ENCODE assay signal across 9 cellular contexts in the genomic region with DNA sequence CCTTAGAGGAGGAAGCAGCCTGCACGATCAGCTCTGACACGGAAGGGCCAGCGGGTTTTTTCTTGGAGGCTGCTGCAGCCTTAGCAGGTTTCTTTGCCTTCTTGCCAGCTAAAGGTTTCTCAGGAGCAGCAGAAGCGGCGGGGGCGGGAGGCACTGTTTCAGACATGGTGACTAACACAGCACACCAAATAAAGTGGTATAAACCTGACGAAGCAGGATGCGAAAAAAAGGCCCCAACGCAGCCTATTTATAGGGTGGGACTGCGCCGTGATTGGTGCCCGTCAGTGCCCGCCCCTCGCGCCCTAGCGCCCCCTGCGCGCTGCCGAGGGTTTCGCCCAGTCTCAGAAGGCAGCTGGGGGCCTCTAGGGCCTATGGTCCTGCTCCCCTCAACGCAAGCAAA. TPM values are rescaled to one million over a fixed set of nuclear protein-coding genes. Genes with fewer than 3 reads are reported as not detected.
DNase-seq lines count a peak whose midpoint lies in the region; ATAC-seq, FAIRE-seq and TF ChIP-seq lines count a peak whose summit lies in the region.
"Had no signal": no experiment of that assay in that cellular context is flagged by ENCODE, and none has a peak within 500 bp of the region (broad histone marks: within the 10 kb centered on the region; RNA-seq: fewer than 3 reads in every experiment).

No MANE protein-coding gene starts in this region.

- H3K9ac ChIP-seq in liver (ENCODE audit: low read depth in 1 of 2, low read length in 2 of 2) (peak overlapping the region; percentile 53 to 98), HepG2 (ENCODE audit: insufficient read depth, low read depth, low read length) (no peak overlapping the region)

- no peak for TF ChIP-seq RAD21 in liver (IDR thresholded peaks at IDR 0.05)
- TF ChIP-seq RAD21 in HepG2 (CRISPR knock-in tag; IDR thresholded peaks at IDR 0.05), result no peak

- H3K27me3 Mint-ChIP-seq in progenitor cell of endocrine pancreas, result no peaks in the 10 kb centered on the region

- H3K4me3 Mint-ChIP-seq in progenitor cell of endocrine pancreas (ENCODE audit: low read depth), result peak overlapping the region; percentile 64

- no peak for TF ChIP-seq POLR2A in HepG2 (IDR thresholded peaks at IDR 0.05; ENCODE audit: insufficient read depth in 1 of 2, low read depth in 2 of 2, low read length in 2 of 2)
- TF ChIP-seq POLR2A in upper lobe of left lung (IDR thresholded peaks at IDR 0.05), result peak in 1 of 4 donors; percentile 65

- H3K9me3 ChIP-seq in liver (ENCODE audit: control insufficient read depth in 4 of 4, low read length in 3 of 4), result no peaks in the 10 kb centered on the region
- H3K9me3 ChIP-seq in HepG2 (ENCODE audit: low read length), result no peaks in the 10 kb centered on the region
- H3K9me3 ChIP-seq in upper lobe of left lung, result no peaks in the 10 kb centered on the region

- peak overlapping the region; percentile 45 for H3K27ac Mint-ChIP-seq in progenitor cell of endocrine pancreas

- H3K4me2 ChIP-seq in HepG2 (ENCODE audit: low read depth, low read length), result no peak overlapping the region

- TF ChIP-seq CTCF in liver (IDR thresholded peaks at IDR 0.05; ENCODE audit: low read depth, low read length, missing input control) (peak; percentile 16), HepG2 (CRISPR knock-in tag; IDR thresholded peaks at IDR 0.05) (no peak), progenitor cell of endocrine pancreas (IDR thresholded peaks at IDR 0.05; ENCODE audit: unreplicated experiment) (peak; percentile 13), upper lobe of left lung (IDR thresholded peaks at IDR 0.05) (peak in 5 of 6 experiments; percentile 14 to 38 (median 22))

- H3K27me3 ChIP-seq in liver (ENCODE audit: control insufficient read depth in 4 of 4, insufficient read depth in 4 of 4, low read length in 3 of 4) (no peaks in the 10 kb centered on the region), HepG2 (ENCODE audit: control insufficient read depth in 1 of 2, insufficient read depth in 2 of 2, low read length in 2 of 2) (no peaks in the 10 kb centered on the region; a peak in 1 of 5 replicates), upper lobe of left lung (no peaks in the 10 kb centered on the region)

- in situ Hi-C loops in HepG2 (cut with HindIII; ENCODE audit: extremely low pct_ligation_motif_present, low pct_unique_long_range_greater_than_20kb), result no loop called here

- no peak for ATAC-seq in HepG2
- no peak for ATAC-seq in upper lobe of left lung (ENCODE audit: low FRiP score in 2 of 2)
- ATAC-seq in GM18858 (IDR thresholded peaks at IDR 0.05; ENCODE audit: unreplicated experiment), result no peak

- no peak overlapping the region for H2AFZ ChIP-seq in HepG2 (ENCODE audit: low read length)

- H3K36me3 ChIP-seq in liver (ENCODE audit: control insufficient read depth in 4 of 4, insufficient read depth in 3 of 4, low read depth in 1 of 4, low read length in 3 of 4), result no peaks in the 10 kb centered on the region
- H3K36me3 ChIP-seq in HepG2 (replicated peaks in 1 of 2; ENCODE audit: control insufficient read depth in 1 of 2, insufficient read depth in 2 of 2, low read length in 2 of 2), result no peaks in the 10 kb centered on the region
- H3K36me3 ChIP-seq in upper lobe of left lung, result no peaks in the 10 kb centered on the region

- H3K4me1 Mint-ChIP-seq in progenitor cell of endocrine pancreas (ENCODE audit: low read depth), result peaks cover 11% of the 10 kb centered on the region

- no TSS peak for BruUV-seq in HepG2 (replicated peaks; lab: Mats Ljungman, UMichigan)

- H4K20me1 ChIP-seq in HepG2 (ENCODE audit: insufficient read depth, low read length), result no peaks in the 10 kb centered on the region

- H3K36me3 Mint-ChIP-seq in progenitor cell of endocrine pancreas (ENCODE audit: insufficient read depth), result peaks cover 10% of the 10 kb centered on the region

- H3K4me3 ChIP-seq in liver (ENCODE audit: low read depth in 1 of 3, low read length in 3 of 3) (peak overlapping the region; percentile 52 to 58 (median 52)), HepG2 (replicated peaks in 1 of 3; ENCODE audit: insufficient read depth in 1 of 3, low read depth in 2 of 3, low read length in 3 of 3) (no peak overlapping the region), upper lobe of left lung (peak overlapping the region in 3 of 4 donors; percentile 28 to 44 (median 38))

- H3K9me3 Mint-ChIP-seq in progenitor cell of endocrine pancreas (ENCODE audit: low read depth), result peaks cover 10% of the 10 kb centered on the region

- intact Hi-C loops in HepG2 (cut with micrococcal nuclease; ENCODE audit: unreplicated experiment), result no loop called here

- CTCF ChIA-PET in HepG2 (lab: Yijun Ruan, JAX; ENCODE audit: low intra/inter-chr PET ratio, low total read pairs), result no interaction called here

- 16% methylated on average over 21 of the region's 21 CpGs for WGBS in liver
- WGBS in HepG2 (ENCODE audit: low lambda C conversion rate), result 91% methylated on average over 21 of the region's 21 CpGs
- WGBS in upper lobe of left lung, 2 donors, result 7 to 40% methylated on average over 16 to 21 of the region's 21 CpGs

- no peak for FAIRE-seq in HepG2 (lab: Jason Lieb, UNC)
- FAIRE-seq: A204.1 had no signal

- H3K79me2 ChIP-seq in HepG2 (ENCODE audit: insufficient read depth, low read length), result no peaks in the 10 kb centered on the region

- POLR2A ChIA-PET in HepG2 (lab: Yijun Ruan, JAX), result no interaction called here

- TF ChIP-seq EP300 in HepG2 (IDR thresholded peaks at IDR 0.05; ENCODE audit: low read depth in 2 of 2, low read length in 2 of 2) (no peak), HepG2 (CRISPR knock-in tag; IDR thresholded peaks at IDR 0.05; ENCODE audit: borderline replicate concordance) (no peak), upper lobe of left lung (IDR thresholded peaks at IDR 0.05) (no peak)

- H3K4me1 ChIP-seq in liver (ENCODE audit: control insufficient read depth in 4 of 4, insufficient read depth in 4 of 4, low read length in 3 of 4) (peaks cover 0 to 24% (median 4%) of the 10 kb centered on the region in 4 donors), HepG2 (ENCODE audit: insufficient read depth, low read length) (peaks cover 37% of the 10 kb centered on the region), upper lobe of left lung (peaks cover 0 to 21% (median 8%) of the 10 kb centered on the region in 4 donors)

- DNase-seq in HepG2 (ENCODE audit: low spot score) (no peak), glomerular visceral epithelial cell (ENCODE audit: extremely low spot score) (peak; percentile 82), progenitor cell of endocrine pancreas (ENCODE audit: low spot score, unreplicated experiment) (no peak), upper lobe of left lung (peak; percentile 67 to 92), NCI-H82 treated with DMSO at 0.1 percent for 48 hours (lab: John Stamatoyannopoulos, UW; ENCODE audit: unreplicated experiment) (no peak)
- peak; percentile 83 for DNase-seq in activated naive CD4-positive, alpha-beta T cell treated with Interleukin-2 at 50 U/mL for 16 hours

- H3K27ac ChIP-seq in liver (ENCODE audit: low read depth in 1 of 2, low read length in 2 of 2) (peak overlapping the region; percentile 89 to 97), HepG2 (ENCODE audit: extremely low read length, insufficient read depth, low read length) (no peak overlapping the region), upper lobe of left lung (peak overlapping the region in 3 of 4 donors; percentile 3 to 68 (median 59))

TF ChIP-seq in liver, 16 proteins besides CTCF, POLR2A, EP300 and RAD21 (continues in another document):
- peak; percentile 88 for TF ChIP-seq TAF1 (conservative IDR thresholded peaks at IDR 0.05)
- no peak for TF ChIP-seq FOXA1 (IDR thresholded peaks at IDR 0.05)
- TF ChIP-seq SP1 (IDR thresholded peaks at IDR 0.05), result peak; percentile 60

TF ChIP-seq in HepG2, 621 proteins besides CTCF, POLR2A, EP300 and RAD21 (continues in another document):
- TF ChIP-seq PRPF4 (IDR thresholded peaks at IDR 0.05; ENCODE audit: low read depth, low read length, poor library complexity, severe bottlenecking), result no peak
- TF ChIP-seq ZNF441 (CRISPR knock-in tag; IDR thresholded peaks at IDR 0.05; ENCODE audit: borderline replicate concordance), result no peak

RNA-seq across cellular contexts. Expression of gene TRIM38, which starts 55.0 kb away (rescaled TPM):
- total RNA-seq in liver, result 1 to 10 TPM; 2.9 to 3.9 TPM
- polyA plus RNA-seq in liver, result 1 to 10 TPM; 1.5 to 2.8 TPM
- 2.5 and 3.6 TPM in 2 replicates for total RNA-seq in HepG2 (2016; rRNA removed; fragmentation: Illumina TruSeq; extraction: Trizol)
- 0.40 and 0.44 TPM in 2 replicates for total RNA-seq in HepG2 (2016; cell fraction: cytosol; rRNA removed; fragmentation: Illumina TruSeq; extraction: Trizol; ENCODE audit: low read depth)
- total RNA-seq in HepG2 (2016; cell fraction: insoluble cytoplasmic fraction; rRNA removed; fragmentation: Illumina TruSeq; extraction: Trizol), result 2.6 and 3.4 TPM in 2 replicates
- total RNA-seq in HepG2 (2016; cell fraction: membrane; rRNA removed; fragmentation: Illumina TruSeq; extraction: Trizol), result 1.1 TPM in 2 replicates
- 3.4 TPM in 2 replicates for total RNA-seq in HepG2 (2016; cell fraction: nucleus; rRNA removed; fragmentation: Illumina TruSeq; extraction: Trizol)
- 3.1 and 3.7 TPM in 2 replicates for polyA plus RNA-seq in HepG2 (2011; rRNA removed)
- 1.1 and 1.8 TPM in 2 replicates for polyA plus RNA-seq in HepG2 (2011; cell fraction: cytosol; rRNA removed)
- polyA plus RNA-seq in HepG2 (2011; cell fraction: nucleus; rRNA removed), result 4.0 and 5.6 TPM in 2 replicates
- 2.3 and 2.9 TPM in 2 replicates for polyA plus RNA-seq in HepG2 (2012)
- 0.16 and 0.17 TPM in 2 replicates for polyA plus RNA-seq in HepG2 (2016; cell fraction: cytosol; fragmentation: Illumina TruSeq; extraction: Trizol; ENCODE audit: low read depth)
- 2.1 and 2.5 TPM in 2 replicates for polyA plus RNA-seq in HepG2 (2016; cell fraction: insoluble cytoplasmic fraction; fragmentation: Illumina TruSeq; extraction: Trizol; ENCODE audit: low read depth)
- polyA plus RNA-seq in HepG2 (2016; cell fraction: membrane; fragmentation: Illumina TruSeq; extraction: Trizol; ENCODE audit: low read depth), result 0.42 and 0.45 TPM in 2 replicates
- 4.1 and 4.8 TPM in 2 replicates for polyA plus RNA-seq in HepG2 (2016; cell fraction: nucleus; fragmentation: Illumina TruSeq; extraction: Trizol; ENCODE audit: insufficient read depth, low read depth)
- polyA minus RNA-seq in HepG2 (2011; rRNA and poly(A)+ RNA removed; ENCODE audit: low replicate concordance), result 2.6 and 4.4 TPM in 2 replicates
- polyA minus RNA-seq in HepG2 (2011; cell fraction: cytosol; rRNA and poly(A)+ RNA removed), result 1.8 and 2.8 TPM in 2 replicates
- polyA minus RNA-seq in HepG2 (2011; cell fraction: nucleus; rRNA and poly(A)+ RNA removed), result 8.8 and 11.1 TPM in 2 replicates
- total RNA-seq in progenitor cell of endocrine pancreas, result 5.7 and 5.9 TPM in 2 replicates
- total RNA-seq in upper lobe of left lung, result 10 to 100 TPM in 5 of 6 donors, 1 to 10 TPM in 1; 9.0 to 22.0 (median 14.7) TPM

Comparison
In these comparisons a context has a peak if more than half of its experiments do, and no peak if none do; other contexts are left out.
1. H3K4me3 ChIP-seq: peak in liver (3 of 3) and upper lobe of left lung (3 of 4); none in HepG2 (0 of 3).
2. DNase-seq: peak in activated naive CD4-positive, alpha-beta T cell treated with Interleukin-2 at 50 U/mL for 16 hours (single experiment), glomerular visceral epithelial cell (single experiment) and upper lobe of left lung (2 of 2); none in HepG2 (single experiment), progenitor cell of endocrine pancreas (single experiment) and NCI-H82 treated with DMSO at 0.1 percent for 48 hours (single experiment).